Comparison of ENCODE assay signal across 22 cellular contexts in genomic region chr20:48596499-48596898, GRCh38.
DNase-seq lines count a peak whose midpoint lies in the region; ATAC-seq, FAIRE-seq and TF ChIP-seq lines count a peak whose summit lies in the region.
"Had no signal": no experiment of that assay in that cellular context is flagged by ENCODE, and none has a peak within 500 bp of the region (broad histone marks: within the 10 kb centered on the region; RNA-seq: fewer than 3 reads in every experiment).

No MANE protein-coding gene starts in this region.

- TF ChIP-seq RAD21 in K562 (CRISPR knock-in tag; conservative IDR thresholded peaks at IDR 0.05 in 1 of 2, IDR thresholded peaks at IDR 0.05 in 1 of 2): no peak

- no peak overlapping the region for H3K27ac Mint-ChIP-seq in stimulated activated effector memory CD8-positive, alpha-beta T cell treated with anti-CD3 and anti-CD28 coated beads, Interleukin-12 subunit alpha, Interleukin-12 subunit beta, amount 100 ng/mL, for 72 hours
- H3K27ac Mint-ChIP-seq: CD4-positive, alpha-beta T cell; H9; IgD-negative memory B cell had no signal

- no peak for TF ChIP-seq POLR2A in K562 (conservative IDR thresholded peaks at IDR 0.05)

- no peaks in the 10 kb centered on the region for H3K36me3 Mint-ChIP-seq in stimulated activated effector memory CD8-positive, alpha-beta T cell treated with anti-CD3 and anti-CD28 coated beads, Interleukin-12 subunit alpha, Interleukin-12 subunit beta, amount 100 ng/mL, for 72 hours

- no peak for TF ChIP-seq CTCF in HEK293 (tag by site-specific recombination; IDR thresholded peaks at IDR 0.05)
- TF ChIP-seq CTCF in K562 (IDR thresholded peaks at IDR 0.05 in 2 of 3, conservative IDR thresholded peaks at IDR 0.05 in 1 of 3; ENCODE audit: insufficient read depth in 2 of 3, low read depth in 1 of 3, low read length in 3 of 3): no peak
- TF ChIP-seq CTCF in MM.1S (IDR thresholded peaks at IDR 0.05; ENCODE audit: low read length): no peak

- 0% methylated on average over 2 of the region's 2 CpGs for WGBS in K562 (ENCODE audit: insufficient coverage, low coverage, missing lambda C conversion rate)

- H3K9ac ChIP-seq in K562 (ENCODE audit: insufficient read depth in 1 of 2, low read depth in 2 of 2, low read length in 2 of 2) (no peak overlapping the region), mucosa of rectum (ENCODE audit: low read depth in 1 of 2, low read length in 2 of 2) (no peak overlapping the region), MM.1S (ENCODE audit: low read length) (no peak overlapping the region)

- no peaks in the 10 kb centered on the region for H3K9me3 Mint-ChIP-seq in stimulated activated effector memory CD8-positive, alpha-beta T cell treated with anti-CD3 and anti-CD28 coated beads, Interleukin-12 subunit alpha, Interleukin-12 subunit beta, amount 100 ng/mL, for 72 hours
- H3K9me3 Mint-ChIP-seq: CD4-positive, alpha-beta T cell had no signal

- no peak overlapping the region for H3K4me3 ChIP-seq in HEK293 (ENCODE audit: low read depth, low read length)
- no peak overlapping the region for H3K4me3 ChIP-seq in K562
- H3K4me3 ChIP-seq in mucosa of rectum (ENCODE audit: low read length in 2 of 2): no peak overlapping the region
- H3K4me3 ChIP-seq in MM.1S (ENCODE audit: low read length): no peak overlapping the region

- H3K4me2 ChIP-seq in K562 (ENCODE audit: insufficient read depth, low read length) (no peak overlapping the region), MM.1S (ENCODE audit: low read depth, low read length) (no peak overlapping the region)

- POLR2A ChIA-PET in HEK293 (lab: Yijun Ruan, JAX) (no interaction called here), K562 (lab: Yijun Ruan, JAX) (no interaction called here)

- H3K9me3 ChIP-seq in HEK293 (ENCODE audit: control insufficient read depth, insufficient read depth, low read depth, low read length): no peaks in the 10 kb centered on the region
- H3K9me3 ChIP-seq in K562 (replicated peaks; ENCODE audit: control insufficient read depth, insufficient read depth, low read depth, low read length): no peaks in the 10 kb centered on the region
- H3K9me3 ChIP-seq in mucosa of rectum (ENCODE audit: control insufficient read depth in 2 of 2, low read length in 2 of 2): no peaks in the 10 kb centered on the region
- H3K9me3 ChIP-seq in MM.1S (replicated peaks; ENCODE audit: insufficient read depth, low read length): no peaks in the 10 kb centered on the region
- H3K9me3 ChIP-seq: BE2C, Caco-2 had no signal

- H2AFZ ChIP-seq in K562 (ENCODE audit: low read depth, low read length) (no peak overlapping the region), MM.1S (ENCODE audit: low read length) (no peak overlapping the region)

- H3F3A ChIP-seq in MM.1S (ENCODE audit: insufficient read depth, low read length): no peaks in the 10 kb centered on the region

- H4K20me1 ChIP-seq in K562 (replicated peaks; ENCODE audit: control insufficient read depth, insufficient read depth, low read length) (no peaks in the 10 kb centered on the region), MM.1S (ENCODE audit: insufficient read depth, low read length) (no peaks in the 10 kb centered on the region)

- H3K36me3 ChIP-seq in HEK293 (ENCODE audit: control insufficient read depth in 2 of 2, insufficient read depth in 1 of 2, low read length in 2 of 2) (no peaks in the 10 kb centered on the region), K562 (ENCODE audit: control insufficient read depth, insufficient read depth, low read length) (no peaks in the 10 kb centered on the region), mucosa of rectum (ENCODE audit: control insufficient read depth in 2 of 2, insufficient read depth in 2 of 2, low read length in 2 of 2) (no peaks in the 10 kb centered on the region), MM.1S (replicated peaks; ENCODE audit: insufficient read depth, low read length) (no peaks in the 10 kb centered on the region)
- H3K36me3 ChIP-seq: BE2C had no signal

- H3K79me2 ChIP-seq in K562 (ENCODE audit: control insufficient read depth, insufficient read depth, low read length): no peaks in the 10 kb centered on the region
- no peaks in the 10 kb centered on the region for H3K79me2 ChIP-seq in MM.1S (ENCODE audit: low read length)

- no peak for TF ChIP-seq EP300 in K562 (IDR thresholded peaks at IDR 0.05; ENCODE audit: low read length)

- no peaks in the 10 kb centered on the region for H3K9me2 ChIP-seq in MM.1S (replicated peaks; ENCODE audit: insufficient read depth, low read length)

- no peak for FAIRE-seq in K562 (lab: Jason Lieb, UNC)
- FAIRE-seq in urothelium cell line (lab: Jason Lieb, UNC): peak; percentile 81
- FAIRE-seq: A204.1, D721Med, G401.6, GM12892, GM18507 had no signal

- no peak for ATAC-seq in K562
- ATAC-seq in stimulated activated effector memory CD8-positive, alpha-beta T cell treated with anti-CD3 and anti-CD28 coated beads, Interleukin-12 subunit alpha, Interleukin-12 subunit beta, amount 100 ng/mL, for 72 hours: no peak

- H3K4me1 ChIP-seq in HEK293 (ENCODE audit: control insufficient read depth, insufficient read depth, low read length) (no peaks in the 10 kb centered on the region), K562 (replicated peaks in 1 of 2; ENCODE audit: control insufficient read depth in 2 of 2, insufficient read depth in 2 of 2, low read length in 2 of 2) (no peaks in the 10 kb centered on the region), mucosa of rectum (ENCODE audit: control insufficient read depth in 2 of 2, insufficient read depth in 2 of 2, low read length in 2 of 2) (peaks cover 9 to 21% of the 10 kb centered on the region in 2 donors), MM.1S (ENCODE audit: low read length) (no peaks in the 10 kb centered on the region)
- H3K4me1 ChIP-seq: BE2C had no signal

- in situ Hi-C loops in K562 (cut with MboI): loop anchor here (5.0 kb wide), 1 partner anchor 384 kb away; no protein-coding TSS in a partner anchor

- intact Hi-C loops in K562 (cut with micrococcal nuclease): no loop called here

- H3K9me1 ChIP-seq in K562 (ENCODE audit: control insufficient read depth, insufficient read depth, low read length): no peaks in the 10 kb centered on the region

- H3K27ac ChIP-seq in HEK293 (ENCODE audit: extremely low read depth, low read depth, low read length): no peak overlapping the region
- H3K27ac ChIP-seq in K562 (ENCODE audit: extremely low read depth, low read depth, low read length): no peak overlapping the region
- H3K27ac ChIP-seq in mucosa of rectum (ENCODE audit: low read depth in 2 of 2, low read length in 2 of 2): peak overlapping the region; percentile 66 to 69
- H3K27ac ChIP-seq in MM.1S (ENCODE audit: low read length): no peak overlapping the region
- H3K27ac ChIP-seq: C4-2B, HL-60 had no signal

- DNase-seq in K562 (ENCODE audit: extremely low read depth in 1 of 4, low spot score in 3 of 4) (no peak), urothelium cell line (ENCODE audit: low spot score) (no peak), MM.1S (no peak), SIG-M5 treated with dmso at 0.1 percent for 504 hours (lab: John Stamatoyannopoulos, UW; ENCODE audit: unreplicated experiment) (no peak)
- no peak for DNase-seq in stimulated activated effector memory CD8-positive, alpha-beta T cell treated with anti-CD3 and anti-CD28 coated beads, Interleukin-12 subunit alpha, Interleukin-12 subunit beta, amount 100 ng/mL, for 72 hours (ENCODE audit: low spot score in 2 of 2)
- DNase-seq: ACHN; BE2C; CD4-positive, alpha-beta T cell; GOT3; H9; KG1 had no signal

- CTCF ChIA-PET in HEK293 (lab: Yijun Ruan, JAX): interaction anchor here (0.7 to 2.1 kb wide), 2 partner anchors 24 to 58 kb away, joined by 3 to 7 read pairs; no protein-coding TSS in a partner anchor
- CTCF ChIA-PET in K562 (lab: Yijun Ruan, JAX; ENCODE audit: low intra/inter-chr PET ratio): no interaction called here

- H3K27me3 ChIP-seq in K562 (ENCODE audit: control insufficient read depth in 2 of 2, insufficient read depth in 2 of 2, low read length in 2 of 2) (peaks cover 0 to 31% of the 10 kb centered on the region in 2 experiments; a peak in 4 of 5 replicates), mucosa of rectum (ENCODE audit: control insufficient read depth in 2 of 2, insufficient read depth in 2 of 2, low read length in 2 of 2) (peaks cover 1 to 4% of the 10 kb centered on the region in 2 donors), MM.1S (replicated peaks; ENCODE audit: insufficient read depth, low read length) (no peaks in the 10 kb centered on the region)
- H3K27me3 ChIP-seq: BE2C had no signal

- H3K4me1 Mint-ChIP-seq in stimulated activated effector memory CD8-positive, alpha-beta T cell treated with anti-CD3 and anti-CD28 coated beads, Interleukin-12 subunit alpha, Interleukin-12 subunit beta, amount 100 ng/mL, for 72 hours: no peaks in the 10 kb centered on the region

- BruUV-seq in K562 (replicated peaks; lab: Mats Ljungman, UMichigan): no TSS peak

- no peak overlapping the region for H3K4me3 Mint-ChIP-seq in stimulated activated effector memory CD8-positive, alpha-beta T cell treated with anti-CD3 and anti-CD28 coated beads, Interleukin-12 subunit alpha, Interleukin-12 subunit beta, amount 100 ng/mL, for 72 hours
- H3K4me3 Mint-ChIP-seq: CD4-positive, alpha-beta T cell; H9 had no signal

TF ChIP-seq in HEK293, 187 proteins besides CTCF, POLR2A, EP300 and RAD21 (continues in another document):
- no peak for TF ChIP-seq ZEB2 (tag by site-specific recombination; IDR thresholded peaks at IDR 0.05)
- TF ChIP-seq SETDB1 (IDR thresholded peaks at IDR 0.05; ENCODE audit: insufficient read length, low read length): peak; percentile 68
- no peak for TF ChIP-seq BCL11B (tag by site-specific recombination; IDR thresholded peaks at IDR 0.05; ENCODE audit: low read depth)

TF ChIP-seq in K562, 482 proteins besides CTCF, POLR2A, EP300 and RAD21:
- no peak for TF ChIP-seq PTRF (tag; IDR thresholded peaks at IDR 0.05)
- TF ChIP-seq HDAC2 (IDR thresholded peaks at IDR 0.05): no peak
- peak; percentile 92 for TF ChIP-seq RBM25 (IDR thresholded peaks at IDR 0.05; ENCODE audit: low read depth, low read length, severe bottlenecking)

Comparison
In these comparisons a context has a peak if more than half of its experiments do, and no peak if none do; other contexts are left out.
1. H3K27ac ChIP-seq: peak in mucosa of rectum (2 of 2); none in HEK293 (single experiment), K562 (single experiment) and MM.1S (single experiment).
2. Of the 44 proteins assayed by ChIP-seq in both K562 and HEK293: peak only in K562: none; only in HEK293: SETDB1; in both: none; in neither: 43.